ENCODE assay signal across 8 cellular contexts in the genomic region with DNA sequence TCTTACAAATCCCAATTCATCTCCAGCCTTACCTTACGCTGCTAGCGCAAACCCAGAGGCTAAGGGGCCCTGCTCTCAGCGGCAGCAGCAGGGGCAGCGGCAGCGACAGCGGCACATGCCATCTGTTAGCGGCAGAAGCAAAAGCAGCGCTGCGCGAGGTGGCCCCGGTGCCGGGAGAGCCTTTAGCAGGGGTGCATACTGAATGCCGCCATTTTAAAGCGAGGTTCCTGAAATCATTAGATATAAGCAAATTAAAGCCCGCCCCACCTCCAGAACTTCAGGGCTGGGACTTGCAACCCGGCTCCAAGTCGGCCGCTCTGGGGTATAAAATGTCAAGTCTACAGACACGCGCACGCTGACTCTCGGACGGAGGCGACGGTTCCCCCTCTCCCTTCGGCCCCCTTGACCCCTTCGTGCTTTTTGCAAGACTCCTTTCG. TPM values are rescaled to one million over a fixed set of nuclear protein-coding genes. Genes with fewer than 3 reads are reported as not detected.
DNase-seq lines count a peak whose midpoint lies in the region; ATAC-seq and TF ChIP-seq lines count a peak whose summit lies in the region.

Gene MBNL3, minus strand, starts transcription at position 220 of the 437 bp plus-strand sequence. CDS start 49,427 bp downstream, outside the sequence.

- ATAC-seq in GM21576 (IDR thresholded peaks at IDR 0.05; ENCODE audit: unreplicated experiment) (peak; percentile 38), RWPE2 (ENCODE audit: low read depth) (peak; percentile 53)

- no peaks in the 10 kb centered on the region for H3K27me3 ChIP-seq in KMS-11 (ENCODE audit: insufficient read depth, low read depth)
- H3K27me3 ChIP-seq in RWPE2 (ENCODE audit: insufficient read depth, poor library complexity, severe bottlenecking) = no peaks in the 10 kb centered on the region
- peaks cover 14% of the 10 kb centered on the region for H3K27me3 ChIP-seq in osteoblast (ENCODE audit: insufficient read depth, low read length)

- no peaks in the 10 kb centered on the region for H3K36me3 ChIP-seq in KMS-11 (ENCODE audit: insufficient read depth)
- no peaks in the 10 kb centered on the region for H3K36me3 ChIP-seq in RWPE2 (ENCODE audit: low read depth)
- no peaks in the 10 kb centered on the region for H3K36me3 ChIP-seq in osteoblast (ENCODE audit: insufficient read depth, low read length)

- peak; percentile 70 for DNase-seq in DMS53 treated with DMSO at 0.1 percent for 48 hours (lab: John Stamatoyannopoulos, UW; ENCODE audit: unreplicated experiment)
- DNase-seq in RWPE2 (ENCODE audit: low spot score) = peak; percentile 22
- peak; percentile 31 for DNase-seq in activated gamma-delta T cell treated with anti-CD3 and anti-CD28 coated beads, Interleukin-2, amount 50 U/mL, for 16 hours (ENCODE audit: low read depth)
- peak; percentile 42 for DNase-seq in glomerular visceral epithelial cell (ENCODE audit: extremely low spot score)
- no peak for DNase-seq in osteoblast (ENCODE audit: insufficient read length, low spot score, missing footprints)
- peak; percentile 59 for DNase-seq in ureter (ENCODE audit: low spot score)

- H3K4me3 ChIP-seq in KMS-11 (IDR thresholded peaks at IDR 0.05; ENCODE audit: insufficient read depth, low read depth, low read length) (no peak within 1 kb of the TSS), RWPE2 (ENCODE audit: severe bottlenecking) (peak within 1 kb of the TSS; percentile 63), osteoblast (ENCODE audit: insufficient read depth, low read length) (peak within 1 kb of the TSS; percentile 69)

- H3K4me1 ChIP-seq in KMS-11 (ENCODE audit: low read depth, poor library complexity, severe bottlenecking) (peaks cover 53% of the 10 kb centered on the region), RWPE2 (ENCODE audit: insufficient read depth, poor library complexity, severe bottlenecking) (peaks cover 5% of the 10 kb centered on the region), osteoblast (ENCODE audit: insufficient read depth, low read length) (no peaks in the 10 kb centered on the region)

- peak within 1 kb of the TSS; percentile 99 for H3K27ac ChIP-seq in KMS-11
- peak within 1 kb of the TSS; percentile 69 for H3K27ac ChIP-seq in RWPE2 (ENCODE audit: poor library complexity, severe bottlenecking)
- H3K27ac ChIP-seq in osteoblast (ENCODE audit: low read depth, low read length) = no peak within 1 kb of the TSS

- H4K20me1 ChIP-seq in KMS-11 (ENCODE audit: insufficient read depth) (no peaks in the 10 kb centered on the region), osteoblast (ENCODE audit: insufficient read depth, low read length) (no peaks in the 10 kb centered on the region)

- TF ChIP-seq CTCF in KMS-11 (conservative IDR thresholded peaks at IDR 0.05; ENCODE audit: low read depth, low read length) (no peak), RWPE2 (IDR thresholded peaks at IDR 0.05; ENCODE audit: poor library complexity, severe bottlenecking) (no peak), osteoblast (IDR thresholded peaks at IDR 0.05; ENCODE audit: extremely low read depth, low read depth, low read length) (no peak)

- peak within 1 kb of the TSS; percentile 85 for H2AFZ ChIP-seq in KMS-11 (ENCODE audit: low read depth)
- peak within 1 kb of the TSS; percentile 81 for H2AFZ ChIP-seq in osteoblast (ENCODE audit: low read length)

- H3K4me2 ChIP-seq in KMS-11 = peak within 1 kb of the TSS; percentile 76
- H3K4me2 ChIP-seq in osteoblast (ENCODE audit: insufficient read depth, low read length) = peak within 1 kb of the TSS; percentile 76

- H3K9me3 ChIP-seq in RWPE2 (ENCODE audit: severe bottlenecking) (no peaks in the 10 kb centered on the region), osteoblast (ENCODE audit: low read depth, low read length) (no peaks in the 10 kb centered on the region)

- H3K79me2 ChIP-seq in KMS-11 (ENCODE audit: insufficient read depth, low read depth) = peaks cover 30% of the 10 kb centered on the region; the same call in 1 of the 2 replicates
- H3K79me2 ChIP-seq in osteoblast (ENCODE audit: insufficient read depth, low read length) = no peaks in the 10 kb centered on the region

- peak within 1 kb of the TSS; percentile 99 for H3K9ac ChIP-seq in KMS-11

RNA-seq across cellular contexts. Expression of gene MBNL3, which starts in this region (rescaled TPM):
- total RNA-seq in osteoblast = 1.8 and 2.9 TPM in 2 replicates
- total RNA-seq in ureter = 85.1 TPM

Comparison
In these comparisons a context has a peak if more than half of its experiments do, and no peak if none do; other contexts are left out.
1. RNA of gene MBNL3 (total RNA-seq): 85.1 TPM in ureter (single experiment); 1.8 to 2.9 TPM in osteoblast; every median in the first group is over 10 times any median in the second.